ENCODE assay signal across 29 cellular contexts in the genomic region with DNA sequence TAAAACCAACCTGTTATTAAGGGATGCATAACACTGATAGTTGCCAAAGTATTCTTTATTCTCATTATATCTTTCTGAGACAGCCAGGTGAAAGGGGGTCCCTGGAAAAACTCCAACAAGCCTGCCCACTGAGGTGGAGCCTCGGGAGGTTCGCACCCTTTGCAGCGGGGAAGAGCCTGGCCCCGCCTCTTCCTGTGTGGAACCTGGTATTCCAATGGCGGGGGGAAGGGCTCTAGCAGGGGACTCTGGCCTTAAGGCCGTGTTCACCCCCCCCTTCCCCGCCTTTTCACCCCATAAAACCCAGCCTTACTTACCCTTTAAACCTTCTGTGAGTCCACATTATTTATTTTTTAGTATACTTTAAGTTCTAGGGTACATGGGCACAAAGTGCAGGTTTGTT.
A peak's percentile ranks its signal among the peaks of the same experiment; 100 is the strongest.
DNase-seq lines count a peak whose midpoint lies in the region; ATAC-seq, FAIRE-seq and TF ChIP-seq lines count a peak whose summit lies in the region.
"Had no signal": no experiment of that assay in that cellular context is flagged by ENCODE, and none has a peak within 500 bp of the region (broad histone marks: within the 10 kb centered on the region; RNA-seq: fewer than 3 reads in every experiment).

No MANE protein-coding gene starts in this region.

- H3K4me1 ChIP-seq in K562 (replicated peaks in 1 of 2; ENCODE audit: control insufficient read depth in 2 of 2, insufficient read depth in 2 of 2, low read length in 2 of 2), result no peaks in the 10 kb centered on the region
- no peaks in the 10 kb centered on the region for H3K4me1 ChIP-seq in mucosa of descending colon (ENCODE audit: low read depth)
- H3K4me1 ChIP-seq in transverse colon, result peaks cover 0 to 13% (median 11%) of the 10 kb centered on the region in 4 donors
- H3K4me1 ChIP-seq in PC-3 (ENCODE audit: insufficient read depth, low read length), result no peaks in the 10 kb centered on the region
- H3K4me1 ChIP-seq: A549 had no signal

- POLR2A ChIA-PET in K562 (lab: Yijun Ruan, JAX) (no interaction called here), PC-3 (lab: Charles Lee; ENCODE audit: unreplicated experiment) (no interaction called here)

- intact Hi-C loops in K562 (cut with micrococcal nuclease) (no loop called here), mucosa of descending colon (cut with DNase I, micrococcal nuclease) (no loop called here), transverse colon (cut with DNase I; ENCODE audit: low total_unique reads) (no loop called here), PC-3 (cut with micrococcal nuclease) (no loop called here)

- no peak for FAIRE-seq in K562 (lab: Jason Lieb, UNC)
- FAIRE-seq: GM12891, GM19239, HTR-8/SVneo had no signal

- TF ChIP-seq CTCF in K562 (IDR thresholded peaks at IDR 0.05 in 2 of 3, conservative IDR thresholded peaks at IDR 0.05 in 1 of 3; ENCODE audit: insufficient read depth in 2 of 3, low read depth in 1 of 3, low read length in 3 of 3) (no peak), mucosa of descending colon (IDR thresholded peaks at IDR 0.05) (no peak), transverse colon (IDR thresholded peaks at IDR 0.05) (no peak), PC-3 (conservative IDR thresholded peaks at IDR 0.05; ENCODE audit: low read depth, low read length) (no peak)

- H3K27me3 ChIP-seq in K562 (ENCODE audit: control insufficient read depth in 2 of 2, insufficient read depth in 2 of 2, low read length in 2 of 2) (no peaks in the 10 kb centered on the region), transverse colon (no peaks in the 10 kb centered on the region), PC-3 (ENCODE audit: low read length) (no peaks in the 10 kb centered on the region)

- TF ChIP-seq EP300 in K562 (IDR thresholded peaks at IDR 0.05; ENCODE audit: low read length) (no peak), transverse colon (IDR thresholded peaks at IDR 0.05; ENCODE audit: low read depth) (no peak)

- CTCF ChIA-PET in K562 (lab: Yijun Ruan, JAX; ENCODE audit: low intra/inter-chr PET ratio), result no interaction called here
- CTCF ChIA-PET in PC-3 (lab: Charles Lee), result no interaction called here

- DNase-seq in NCI-H2227 (lab: John Stamatoyannopoulos, UW; ENCODE audit: unreplicated experiment) (peak; percentile 32), K562 (ENCODE audit: extremely low read depth in 1 of 4, low spot score in 3 of 4) (no peak), mucosa of descending colon (peak; percentile 44 to 64 (median 58)), transverse colon (peak; percentile 56), PC-3 (no peak), HPDE6-E6E7 (ENCODE audit: extremely low spot score) (no peak)
- no peak for DNase-seq in activated CD8-positive, alpha-beta memory T cell treated with anti-CD3 and anti-CD28 coated beads, Interleukin-2, amount 50 U/mL, for 4 hours
- DNase-seq: Caco-2; CD8-positive, alpha-beta T cell; DMS79; EL; GDM1; H7; KBM-7; MV-4-11; NCI-H1105; NCI-H146; NCI-H1930; NCI-H2107; NCI-H446 treated with DMSO at 0.1 percent for 48 hours; NCI-H526; NCI-H82; SIG-M5 had no signal

- no peaks in the 10 kb centered on the region for H3K9me1 ChIP-seq in K562 (ENCODE audit: control insufficient read depth, insufficient read depth, low read length)

- H2AFZ ChIP-seq in K562 (ENCODE audit: low read depth, low read length) (no peak overlapping the region), PC-3 (ENCODE audit: low read length) (no peak overlapping the region)

- H3K4me2 ChIP-seq in K562 (ENCODE audit: insufficient read depth, low read length) (no peak overlapping the region), PC-3 (ENCODE audit: low read length) (no peak overlapping the region)
- H3K4me2 ChIP-seq: A549 had no signal

- no peak for TF ChIP-seq RAD21 in K562 (CRISPR knock-in tag; conservative IDR thresholded peaks at IDR 0.05 in 1 of 2, IDR thresholded peaks at IDR 0.05 in 1 of 2)

- no peak overlapping the region for H3K4me3 ChIP-seq in K562
- H3K4me3 ChIP-seq in mucosa of descending colon, result no peak overlapping the region
- H3K4me3 ChIP-seq in transverse colon, result no peak overlapping the region
- no peak overlapping the region for H3K4me3 ChIP-seq in PC-3 (ENCODE audit: low read length)
- H3K4me3 ChIP-seq: A549, SK-N-MC had no signal

- H3K9me2 ChIP-seq in PC-3 (replicated peaks; ENCODE audit: low read length), result no peaks in the 10 kb centered on the region

- no peaks in the 10 kb centered on the region for H3K36me3 ChIP-seq in K562 (ENCODE audit: control insufficient read depth, insufficient read depth, low read length)
- no peaks in the 10 kb centered on the region for H3K36me3 ChIP-seq in mucosa of descending colon (ENCODE audit: low read depth)
- no peaks in the 10 kb centered on the region for H3K36me3 ChIP-seq in transverse colon
- no peaks in the 10 kb centered on the region for H3K36me3 ChIP-seq in PC-3 (ENCODE audit: low read depth, low read length)

- in situ Hi-C loops in K562 (cut with MboI), result no loop called here
- in situ Hi-C loops in transverse colon (cut with MboI; ENCODE audit: low pct_ligation_motif_present in 1 of 4, low pct_unique_long_range_greater_than_20kb in 1 of 4, low sequenced_read_pairs in 3 of 4), result no loop called here

- H4K20me1 ChIP-seq in K562 (replicated peaks; ENCODE audit: control insufficient read depth, insufficient read depth, low read length) (no peaks in the 10 kb centered on the region), PC-3 (ENCODE audit: low read length) (no peaks in the 10 kb centered on the region)

- H3F3A ChIP-seq in PC-3 (ENCODE audit: low read length, unreplicated experiment), result no peaks in the 10 kb centered on the region

- no peak for TF ChIP-seq POLR2A in K562 (conservative IDR thresholded peaks at IDR 0.05)
- no peak for TF ChIP-seq POLR2A in transverse colon (IDR thresholded peaks at IDR 0.05)

- BruUV-seq in K562 (replicated peaks; lab: Mats Ljungman, UMichigan) (no TSS peak), PC-3 (replicated peaks; lab: Mats Ljungman, UMichigan) (no TSS peak)

- peak; percentile 55; the same call in 1 of the 3 replicates for ATAC-seq in K562
- peak; percentile 73 for ATAC-seq in mucosa of descending colon
- ATAC-seq in PC-3, result no peak
- ATAC-seq: A549; CD8-positive, alpha-beta T cell had no signal

- no peaks in the 10 kb centered on the region; the same call in 1 of the 2 replicates for H3K9me3 ChIP-seq in K562 (replicated peaks; ENCODE audit: control insufficient read depth, insufficient read depth, low read depth, low read length)
- H3K9me3 ChIP-seq in mucosa of descending colon, result no peaks in the 10 kb centered on the region
- peaks cover 0 to 2% of the 10 kb centered on the region in 2 donors for H3K9me3 ChIP-seq in transverse colon
- H3K9me3 ChIP-seq in PC-3 (ENCODE audit: low read length), result no peaks in the 10 kb centered on the region
- H3K9me3 ChIP-seq: Caco-2 had no signal

- no peaks in the 10 kb centered on the region for H3K79me2 ChIP-seq in K562 (ENCODE audit: control insufficient read depth, insufficient read depth, low read length)
- H3K79me2 ChIP-seq in PC-3 (ENCODE audit: low read length), result no peaks in the 10 kb centered on the region

- H3K27ac ChIP-seq in K562 (ENCODE audit: extremely low read depth, low read depth, low read length), result no peak overlapping the region
- peak overlapping the region; percentile 67 to 79 (median 78) for H3K27ac ChIP-seq in transverse colon
- no peak overlapping the region for H3K27ac ChIP-seq in PC-3 (ENCODE audit: low read length)
- H3K27ac ChIP-seq: C4-2B, SK-N-MC had no signal

- H3K9ac ChIP-seq in K562 (ENCODE audit: insufficient read depth in 1 of 2, low read depth in 2 of 2, low read length in 2 of 2) (no peak overlapping the region), PC-3 (ENCODE audit: low read length) (no peak overlapping the region)

- 2% methylated on average over 7 of the region's 7 CpGs for WGBS in K562 (ENCODE audit: insufficient coverage, low coverage, missing lambda C conversion rate)
- 40 to 82% methylated on average over 1 to 7 of the region's 7 CpGs for WGBS in transverse colon (ENCODE audit: low coverage in 1 of 2), 2 donors

TF ChIP-seq in K562, 482 proteins besides CTCF, POLR2A, EP300 and RAD21:
- no peak for TF ChIP-seq NR2C1 (IDR thresholded peaks at IDR 0.05)
- TF ChIP-seq NR2C1 (tag; IDR thresholded peaks at IDR 0.05), result no peak
- TF ChIP-seq GABPA (tag; conservative IDR thresholded peaks at IDR 0.05; ENCODE audit: low read depth), result 0 out of 2 replicates have a peak, but pooled peaks have one; percentile 20
- no peak for TF ChIP-seq STAT5A (IDR thresholded peaks at IDR 0.05; ENCODE audit: borderline replicate concordance, low read length)
- no peak for TF ChIP-seq TEAD1 (CRISPR knock-in tag; IDR thresholded peaks at IDR 0.05)
- TF ChIP-seq ZFX (CRISPR knock-in tag; IDR thresholded peaks at IDR 0.05), result no peak
- TF ChIP-seq NEUROD1 (IDR thresholded peaks at IDR 0.05; ENCODE audit: borderline replicate concordance, low read depth, low read length, partially characterized antibody), result no peak
- no peak for TF ChIP-seq NFIC (IDR thresholded peaks at IDR 0.05)
- no peak for TF ChIP-seq ZNF79 (CRISPR knock-in tag; IDR thresholded peaks at IDR 0.05; ENCODE audit: low read depth)

Comparison
In these comparisons a context has a peak if more than half of its experiments do, and no peak if none do; other contexts are left out.
1. DNase-seq: peak in NCI-H2227 (single experiment), mucosa of descending colon (3 of 3) and transverse colon (single experiment); none in K562 (0 of 4), PC-3 (single experiment), activated CD8-positive, alpha-beta memory T cell treated with anti-CD3 and anti-CD28 coated beads, Interleukin-2, amount 50 U/mL, for 4 hours (single experiment) and HPDE6-E6E7 (single experiment).
2. H3K27ac ChIP-seq: peak in transverse colon (4 of 4); none in K562 (single experiment) and PC-3 (single experiment).